ENCODE assay signal across 8 cellular contexts in the genomic region with DNA sequence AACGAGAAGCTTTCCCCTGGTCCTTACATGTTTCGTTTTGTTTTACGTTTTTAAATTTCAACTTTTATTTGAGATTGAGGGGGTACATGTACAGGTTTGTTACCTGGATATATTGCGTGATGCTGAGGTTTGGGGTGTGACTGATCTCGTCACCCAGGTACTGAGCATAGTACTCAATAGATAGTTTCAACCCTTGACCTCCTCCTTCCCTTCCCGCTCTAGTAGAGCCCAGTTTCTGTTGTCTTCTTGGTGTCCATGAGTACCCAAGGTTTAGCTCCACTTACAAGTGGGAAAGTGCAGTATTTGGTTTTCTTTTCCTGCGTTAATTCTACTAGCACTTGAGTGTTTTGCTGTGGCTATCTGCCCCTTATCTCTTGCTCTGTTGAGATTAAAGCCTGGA. TPM values are rescaled to one million over a fixed set of nuclear protein-coding genes. Genes with fewer than 3 reads are reported as not detected.
DNase-seq lines count a peak whose midpoint lies in the region; ATAC-seq and TF ChIP-seq lines count a peak whose summit lies in the region.

No MANE protein-coding gene starts in this region.

- peaks cover 17% of the 10 kb centered on the region for H3K36me3 ChIP-seq in effector memory CD4-positive, alpha-beta T cell (ENCODE audit: control insufficient read depth, insufficient read depth, low read length)

- peak overlapping the region; percentile 84 for H3K4me3 ChIP-seq in effector memory CD4-positive, alpha-beta T cell (ENCODE audit: insufficient read depth, low read depth, low read length, poor library complexity, severe bottlenecking)

- no peaks in the 10 kb centered on the region for H3K9me3 ChIP-seq in effector memory CD4-positive, alpha-beta T cell (ENCODE audit: control insufficient read depth, low read length)

- peaks cover 31% of the 10 kb centered on the region for H3K4me1 Mint-ChIP-seq in nephron progenitor cell

- ATAC-seq in GM21515 (IDR thresholded peaks at IDR 0.05; ENCODE audit: unreplicated experiment) = no peak

- H3K4me3 Mint-ChIP-seq in nephron progenitor cell = peak overlapping the region; percentile 94

- TF ChIP-seq CTCF in C4-2B (conservative IDR thresholded peaks at IDR 0.05) (no peak), nephron progenitor cell (IDR thresholded peaks at IDR 0.05) (no peak)

- peaks cover 18% of the 10 kb centered on the region for H3K27me3 Mint-ChIP-seq in nephron progenitor cell (ENCODE audit: low read depth, poor library complexity)

- no peaks in the 10 kb centered on the region for H3K9me3 Mint-ChIP-seq in nephron progenitor cell

- H3K4me1 ChIP-seq in effector memory CD4-positive, alpha-beta T cell (ENCODE audit: control insufficient read depth, insufficient read depth, low read length, poor library complexity, severe bottlenecking) = peaks cover 25% of the 10 kb centered on the region

- H3K27ac Mint-ChIP-seq in nephron progenitor cell = no peak overlapping the region

- H3K27ac ChIP-seq in C4-2B = peak overlapping the region; percentile 82
- no peak overlapping the region for H3K27ac ChIP-seq in effector memory CD4-positive, alpha-beta T cell (ENCODE audit: insufficient read depth, low read length, poor library complexity, severe bottlenecking)

- H3K27me3 ChIP-seq in effector memory CD4-positive, alpha-beta T cell (replicated peaks; ENCODE audit: control insufficient read depth, insufficient read depth, low read length, poor library complexity, severe bottlenecking) = no peaks in the 10 kb centered on the region

- peak; percentile 26 for DNase-seq in M059J (ENCODE audit: low read depth)
- DNase-seq in effector memory CD4-positive, alpha-beta T cell = no peak
- no peak for DNase-seq in nephron progenitor cell
- no peak for DNase-seq in GM03348 (ENCODE audit: low spot score)
- DNase-seq in activated gamma-delta T cell treated with Interleukin-2 at 50 U/mL for 16 hours = no peak
- DNase-seq in medulla oblongata (ENCODE audit: extremely low spot score) = no peak

- H3K36me3 Mint-ChIP-seq in nephron progenitor cell (ENCODE audit: low read depth) = peaks cover 2% of the 10 kb centered on the region

RNA-seq across cellular contexts. Expression of gene ARHGEF18, which starts 47.1 kb away (rescaled TPM):
- total RNA-seq in M059J (2014; rRNA removed; shearing (Covaris generic)) = 27.7 and 54.2 TPM in 2 replicates
